20 cellular contexts compared by ENCODE assay signal in the genomic region with DNA sequence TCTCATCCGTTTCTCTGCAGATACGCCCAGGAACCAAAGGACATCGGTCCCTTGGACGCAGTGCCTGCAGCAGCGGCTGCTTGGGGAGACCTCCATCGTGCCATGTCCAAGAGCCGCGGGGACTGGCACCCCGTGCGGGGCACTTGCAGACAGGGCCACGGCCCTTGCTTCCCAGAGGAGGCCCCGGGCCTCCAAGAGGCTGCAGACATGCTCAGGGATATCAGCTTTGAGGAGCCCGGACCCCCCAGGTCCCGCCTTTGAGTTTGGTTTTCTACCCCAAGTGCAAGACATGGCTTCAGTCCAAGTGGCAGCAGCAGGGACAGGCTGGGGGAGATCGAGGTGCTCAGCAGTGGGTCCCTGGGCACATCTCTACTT.
A peak's percentile ranks its signal among the peaks of the same experiment; 100 is the strongest.
DNase-seq lines count a peak whose midpoint lies in the region; ATAC-seq, FAIRE-seq and TF ChIP-seq lines count a peak whose summit lies in the region.
"Had no signal": no experiment of that assay in that cellular context is flagged by ENCODE, and none has a peak within 500 bp of the region (broad histone marks: within the 10 kb centered on the region; RNA-seq: fewer than 3 reads in every experiment).

No MANE protein-coding gene starts in this region.

- H3K27ac ChIP-seq in GM23338 (ENCODE audit: low read depth) (no peak overlapping the region), lower lobe of right lung (no peak overlapping the region), small intestine (ENCODE audit: low read depth in 1 of 2, low read length in 1 of 2) (no peak overlapping the region)
- H3K27ac ChIP-seq: SJSA1 had no signal

- FAIRE-seq in small intestine (lab: Jason Lieb, UNC): no peak
- FAIRE-seq: G401.6, HTR-8/SVneo had no signal

- H3K4me3 Mint-ChIP-seq in GM23338 (no peak overlapping the region), T-helper 17 cell (peak overlapping the region; percentile 53)
- H3K4me3 Mint-ChIP-seq in stimulated activated naive B cell treated with anti-CD40 and anti-IgM and Interleukin-4, amounts not matched to agents 10 μg/mL and 1 μg/mL and 100 μg/mL, for 72 hours: no peak overlapping the region
- H3K4me3 Mint-ChIP-seq: CD4-positive, CD25-positive, alpha-beta regulatory T cell had no signal

- DNase-seq in GM23338 (ENCODE audit: low spot score) (no peak), T-helper 17 cell (no peak), lower lobe of right lung (peak; percentile 34), germinal center (ENCODE audit: low spot score) (no peak), small intestine (no peak)
- no peak for DNase-seq in stimulated activated naive B cell treated with anti-CD40 and anti-IgM and Interleukin-4, amounts not matched to agents 10 μg/mL and 1 μg/mL and 100 μg/mL, for 72 hours
- DNase-seq: ACHN; AML-193; CD4-positive, CD25-positive, alpha-beta regulatory T cell; GOT3; NCI-H1694 treated with DMSO at 0.1 percent for 48 hours; NCI-H510A; NCI-H774; PC-3 had no signal

- H3K4me1 Mint-ChIP-seq in GM23338 (no peaks in the 10 kb centered on the region), T-helper 17 cell (peaks cover 9% of the 10 kb centered on the region)
- peaks cover 12 to 31% of the 10 kb centered on the region in 2 donors for H3K4me1 Mint-ChIP-seq in stimulated activated naive B cell treated with anti-CD40 and anti-IgM and Interleukin-4, amounts not matched to agents 10 μg/mL and 1 μg/mL and 100 μg/mL, for 72 hours

- no peak for ATAC-seq in GM23338
- ATAC-seq in T-helper 17 cell: no peak
- ATAC-seq in lower lobe of right lung: no peak
- ATAC-seq in stimulated activated naive B cell treated with anti-CD40 and anti-IgM and Interleukin-4, amounts not matched to agents 10 μg/mL and 1 μg/mL and 100 μg/mL, for 72 hours (replicated peaks): no peak
- no peak for ATAC-seq in GM21390 (IDR thresholded peaks at IDR 0.05; ENCODE audit: unreplicated experiment)
- ATAC-seq: HCT116, PC-3 had no signal

- no peaks in the 10 kb centered on the region; the same call in 1 of the 2 replicates for H4K20me1 ChIP-seq in GM23338 (replicated peaks; ENCODE audit: insufficient read depth)

- no peaks in the 10 kb centered on the region for H3K79me2 ChIP-seq in GM23338 (replicated peaks; ENCODE audit: insufficient read depth)

- H3K27me3 ChIP-seq in GM23338 (ENCODE audit: insufficient read depth) (no peaks in the 10 kb centered on the region), lower lobe of right lung (ENCODE audit: low read depth) (no peaks in the 10 kb centered on the region), small intestine (ENCODE audit: control insufficient read depth in 2 of 2, insufficient read depth in 2 of 2, low read length in 2 of 2) (no peaks in the 10 kb centered on the region)
- H3K27me3 ChIP-seq: SJSA1 had no signal

- no peak overlapping the region for H3K4me2 ChIP-seq in GM23338

- H3K4me3 ChIP-seq in GM23338: no peak overlapping the region
- no peak overlapping the region for H3K4me3 ChIP-seq in lower lobe of right lung
- no peak overlapping the region for H3K4me3 ChIP-seq in small intestine (ENCODE audit: low read depth in 1 of 2, low read length in 2 of 2)
- H3K4me3 ChIP-seq: SJSA1 had no signal

- intact Hi-C loops in lower lobe of right lung (cut with DNase I): no loop called here

- no peak overlapping the region for H2AFZ ChIP-seq in GM23338

- peak overlapping the region; percentile 36 for H3K27ac Mint-ChIP-seq in GM23338
- no peak overlapping the region for H3K27ac Mint-ChIP-seq in T-helper 17 cell
- peak overlapping the region; percentile 28 for H3K27ac Mint-ChIP-seq in stimulated activated naive B cell treated with anti-CD40 and anti-IgM and Interleukin-4, amounts not matched to agents 10 μg/mL and 1 μg/mL and 100 μg/mL, for 72 hours

- no peaks in the 10 kb centered on the region for H3K9me3 ChIP-seq in T-helper 17 cell (ENCODE audit: control insufficient read depth, low read length, poor library complexity, severe bottlenecking)
- H3K9me3 ChIP-seq in lower lobe of right lung: no peaks in the 10 kb centered on the region
- no peaks in the 10 kb centered on the region for H3K9me3 ChIP-seq in small intestine (ENCODE audit: control insufficient read depth, low read depth)
- H3K9me3 ChIP-seq: Caco-2, SJSA1 had no signal

- H3K9me3 Mint-ChIP-seq in GM23338: no peaks in the 10 kb centered on the region
- no peaks in the 10 kb centered on the region for H3K9me3 Mint-ChIP-seq in stimulated activated naive B cell treated with anti-CD40 and anti-IgM and Interleukin-4, amounts not matched to agents 10 μg/mL and 1 μg/mL and 100 μg/mL, for 72 hours
- H3K9me3 Mint-ChIP-seq: CD4-positive, CD25-positive, alpha-beta regulatory T cell had no signal

- H3K27me3 Mint-ChIP-seq in GM23338 (ENCODE audit: insufficient read depth, low read depth, poor library complexity): peaks cover 11% of the 10 kb centered on the region
- H3K27me3 Mint-ChIP-seq in T-helper 17 cell: no peaks in the 10 kb centered on the region
- no peaks in the 10 kb centered on the region for H3K27me3 Mint-ChIP-seq in stimulated activated naive B cell treated with anti-CD40 and anti-IgM and Interleukin-4, amounts not matched to agents 10 μg/mL and 1 μg/mL and 100 μg/mL, for 72 hours
- H3K27me3 Mint-ChIP-seq: CD4-positive, CD25-positive, alpha-beta regulatory T cell had no signal

- TF ChIP-seq CTCF in GM23338 (conservative IDR thresholded peaks at IDR 0.05; ENCODE audit: low read depth in 2 of 2) (no peak), lower lobe of right lung (IDR thresholded peaks at IDR 0.05) (no peak)

- no peaks in the 10 kb centered on the region for H3K4me1 ChIP-seq in GM23338 (ENCODE audit: insufficient read depth)
- peaks cover 16% of the 10 kb centered on the region for H3K4me1 ChIP-seq in lower lobe of right lung
- H3K4me1 ChIP-seq in small intestine (ENCODE audit: control insufficient read depth in 2 of 2, insufficient read depth in 1 of 2, low read depth in 1 of 2, low read length in 1 of 2): no peaks in the 10 kb centered on the region
- H3K4me1 ChIP-seq: Caco-2, SJSA1 had no signal

- whole genome bisulfite sequencing in small intestine, 3 donors: 83 to 89% (median 86%) methylated on average over 15 of the region's 15 CpGs

- no peaks in the 10 kb centered on the region for H3K9me2 ChIP-seq in GM23338 (ENCODE audit: insufficient read depth)

- no peaks in the 10 kb centered on the region for H3K36me3 ChIP-seq in GM23338 (ENCODE audit: insufficient read depth)
- peaks cover 3% of the 10 kb centered on the region for H3K36me3 ChIP-seq in lower lobe of right lung
- H3K36me3 ChIP-seq in small intestine (ENCODE audit: control insufficient read depth in 2 of 2, insufficient read depth in 2 of 2, low read length in 2 of 2): no peaks in the 10 kb centered on the region
- H3K36me3 ChIP-seq: SJSA1 had no signal

- H3K36me3 Mint-ChIP-seq in GM23338 (ENCODE audit: low read depth): no peaks in the 10 kb centered on the region
- H3K36me3 Mint-ChIP-seq in T-helper 17 cell (ENCODE audit: low read depth): no peaks in the 10 kb centered on the region
- H3K36me3 Mint-ChIP-seq in stimulated activated naive B cell treated with anti-CD40 and anti-IgM and Interleukin-4, amounts not matched to agents 10 μg/mL and 1 μg/mL and 100 μg/mL, for 72 hours: peaks cover 25 to 51% of the 10 kb centered on the region in 2 donors

- no peaks in the 10 kb centered on the region for H3F3A ChIP-seq in GM23338 (replicated peaks; ENCODE audit: low read depth)

TF ChIP-seq in GM23338, 12 proteins besides CTCF, POLR2A, EP300 and RAD21:
- TF ChIP-seq NANOG (IDR thresholded peaks at IDR 0.05; ENCODE audit: borderline replicate concordance) (no peak), ZNF114 (CRISPR knock-in tag; IDR thresholded peaks at IDR 0.05) (no peak), ETS1 (IDR thresholded peaks at IDR 0.05) (no peak)
